Comparison of ENCODE assay signal across 6 cellular contexts in the genomic region with DNA sequence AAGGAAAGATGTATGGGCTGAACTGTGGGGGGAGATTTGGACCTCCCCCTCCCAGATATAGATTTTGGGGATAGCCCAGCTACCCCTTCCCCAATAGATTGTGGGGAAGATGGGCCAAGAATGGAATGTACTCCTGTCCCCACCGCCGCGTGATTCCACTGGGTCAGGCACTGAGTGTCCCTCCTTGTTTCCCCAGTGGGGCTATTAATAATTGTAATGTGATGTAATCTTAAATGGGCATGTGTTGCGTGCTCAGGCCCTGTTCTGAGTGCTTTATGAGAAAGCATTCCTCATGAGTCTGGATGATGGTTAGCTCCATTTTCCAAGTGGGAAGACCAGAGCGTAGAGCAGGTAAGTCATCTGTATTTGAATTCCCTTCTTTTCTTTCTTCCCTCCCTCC. TPM values are rescaled to one million over a fixed set of nuclear protein-coding genes. Genes with fewer than 3 reads are reported as not detected.
DNase-seq lines count a peak whose midpoint lies in the region; ATAC-seq, FAIRE-seq and TF ChIP-seq lines count a peak whose summit lies in the region.

No MANE protein-coding gene starts in this region.

- H3K4me3 ChIP-seq in HEK293 (ENCODE audit: low read depth, low read length), result peak overlapping the region; percentile 70
- peak overlapping the region; percentile 84 for H3K4me3 ChIP-seq in bronchial epithelial cell (ENCODE audit: low read depth, low read length)
- peak overlapping the region; percentile 84 for H3K4me3 ChIP-seq in neuron (ENCODE audit: low read length)

- H3K4me1 ChIP-seq in HEK293 (ENCODE audit: control insufficient read depth, insufficient read depth, low read length) (peaks cover 20% of the 10 kb centered on the region), neuron (ENCODE audit: insufficient read depth, low read length) (peaks cover 14% of the 10 kb centered on the region)

- CTCF ChIA-PET in HEK293 (lab: Yijun Ruan, JAX), result interaction anchor here (0.5 to 4.0 kb wide), 13 partner anchors 9 to 473 kb away, joined by 3 to 37 read pairs (median 4); a partner anchor contains a TSS

- POLR2A ChIA-PET in HEK293 (lab: Yijun Ruan, JAX), result interaction anchor here (0.5 to 3.7 kb wide), 12 partner anchors 9 to 967 kb away, joined by 3 to 223 read pairs (median 4); a partner anchor contains a TSS

- FAIRE-seq in bronchial epithelial cell (lab: Jason Lieb, UNC), result no peak

- H3K27me3 ChIP-seq in bronchial epithelial cell (ENCODE audit: control insufficient read depth, insufficient read depth, low read length) (no peaks in the 10 kb centered on the region), neuron (ENCODE audit: insufficient read depth, low read length) (no peaks in the 10 kb centered on the region)

- DNase-seq in bronchial epithelial cell (ENCODE audit: low read depth) (no peak), OCI-M2 (lab: John Stamatoyannopoulos, UW; ENCODE audit: unreplicated experiment) (no peak)

- H3K36me3 ChIP-seq in HEK293 (ENCODE audit: control insufficient read depth in 2 of 2, insufficient read depth in 1 of 2, low read length in 2 of 2) (peaks cover 40 to 49% of the 10 kb centered on the region in 2 experiments), bronchial epithelial cell (ENCODE audit: control insufficient read depth, insufficient read depth, low read length) (peaks cover 16% of the 10 kb centered on the region), neuron (ENCODE audit: insufficient read depth, low read length) (peaks cover 25% of the 10 kb centered on the region)

- no peak overlapping the region; the same call in 1 of the 2 replicates for H3K27ac ChIP-seq in HEK293 (ENCODE audit: extremely low read depth, low read depth, low read length)

- TF ChIP-seq CTCF in HEK293 (tag by site-specific recombination; IDR thresholded peaks at IDR 0.05), result no peak
- TF ChIP-seq CTCF in bronchial epithelial cell (IDR thresholded peaks at IDR 0.05; ENCODE audit: insufficient read depth, low read length, severe bottlenecking), result no peak

- no peak for ATAC-seq in GM19395 (IDR thresholded peaks at IDR 0.05; ENCODE audit: unreplicated experiment)
- no peak for ATAC-seq in GM21619 (IDR thresholded peaks at IDR 0.05; ENCODE audit: unreplicated experiment)

- no peak overlapping the region for H2AFZ ChIP-seq in neuron (ENCODE audit: low read depth, low read length)

- no peaks in the 10 kb centered on the region for H3K9me3 ChIP-seq in HEK293 (ENCODE audit: control insufficient read depth, insufficient read depth, low read depth, low read length)
- H3K9me3 ChIP-seq in neuron (ENCODE audit: low read length), result no peaks in the 10 kb centered on the region

TF ChIP-seq in HEK293, 187 proteins besides CTCF, POLR2A, EP300 and RAD21:
- TF ChIP-seq ZNF621 (tag by site-specific recombination; IDR thresholded peaks at IDR 0.05) (no peak), ZFP69B (tag by site-specific recombination; IDR thresholded peaks at IDR 0.05) (peak; percentile 99), RBAK (tag by site-specific recombination; IDR thresholded peaks at IDR 0.05) (0 out of 2 replicates have a peak, but pooled peaks have one; percentile 3), ZNF561 (tag by site-specific recombination; IDR thresholded peaks at IDR 0.05; ENCODE audit: borderline replicate concordance) (0 out of 2 replicates have a peak, but pooled peaks have one; percentile 7), ZNF629 (tag by site-specific recombination; IDR thresholded peaks at IDR 0.05) (0 out of 2 replicates have a peak, but pooled peaks have one; percentile 24), IKZF3 (tag by site-specific recombination; IDR thresholded peaks at IDR 0.05) (peak; percentile 18; the same call in 1 of the 2 replicates), ZXDB (tag by site-specific recombination; IDR thresholded peaks at IDR 0.05) (no peak), SCRT2 (tag by site-specific recombination; IDR thresholded peaks at IDR 0.05) (peak; percentile 63; the same call in 1 of the 2 replicates), ZNF623 (tag by site-specific recombination; IDR thresholded peaks at IDR 0.05) (no peak), ZNF660 (tag by site-specific recombination; IDR thresholded peaks at IDR 0.05) (peak; percentile 32; the same call in 1 of the 2 replicates)
- TF ChIP-seq, protein P1, sequence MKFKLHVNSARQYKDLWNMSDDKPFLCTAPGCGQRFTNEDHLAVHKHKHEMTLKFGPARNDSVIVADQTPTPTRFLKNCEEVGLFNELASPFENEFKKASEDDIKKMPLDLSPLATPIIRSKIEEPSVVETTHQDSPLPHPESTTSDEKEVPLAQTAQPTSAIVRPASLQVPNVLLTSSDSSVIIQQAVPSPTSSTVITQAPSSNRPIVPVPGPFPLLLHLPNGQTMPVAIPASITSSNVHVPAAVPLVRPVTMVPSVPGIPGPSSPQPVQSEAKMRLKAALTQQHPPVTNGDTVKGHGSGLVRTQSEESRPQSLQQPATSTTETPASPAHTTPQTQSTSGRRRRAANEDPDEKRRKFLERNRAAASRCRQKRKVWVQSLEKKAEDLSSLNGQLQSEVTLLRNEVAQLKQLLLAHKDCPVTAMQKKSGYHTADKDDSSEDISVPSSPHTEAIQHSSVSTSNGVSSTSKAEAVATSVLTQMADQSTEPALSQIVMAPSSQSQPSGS (tag by site-specific recombination; IDR thresholded peaks at IDR 0.05; ENCODE audit: low read depth), result peak; percentile 75
- TF ChIP-seq, protein P2, sequence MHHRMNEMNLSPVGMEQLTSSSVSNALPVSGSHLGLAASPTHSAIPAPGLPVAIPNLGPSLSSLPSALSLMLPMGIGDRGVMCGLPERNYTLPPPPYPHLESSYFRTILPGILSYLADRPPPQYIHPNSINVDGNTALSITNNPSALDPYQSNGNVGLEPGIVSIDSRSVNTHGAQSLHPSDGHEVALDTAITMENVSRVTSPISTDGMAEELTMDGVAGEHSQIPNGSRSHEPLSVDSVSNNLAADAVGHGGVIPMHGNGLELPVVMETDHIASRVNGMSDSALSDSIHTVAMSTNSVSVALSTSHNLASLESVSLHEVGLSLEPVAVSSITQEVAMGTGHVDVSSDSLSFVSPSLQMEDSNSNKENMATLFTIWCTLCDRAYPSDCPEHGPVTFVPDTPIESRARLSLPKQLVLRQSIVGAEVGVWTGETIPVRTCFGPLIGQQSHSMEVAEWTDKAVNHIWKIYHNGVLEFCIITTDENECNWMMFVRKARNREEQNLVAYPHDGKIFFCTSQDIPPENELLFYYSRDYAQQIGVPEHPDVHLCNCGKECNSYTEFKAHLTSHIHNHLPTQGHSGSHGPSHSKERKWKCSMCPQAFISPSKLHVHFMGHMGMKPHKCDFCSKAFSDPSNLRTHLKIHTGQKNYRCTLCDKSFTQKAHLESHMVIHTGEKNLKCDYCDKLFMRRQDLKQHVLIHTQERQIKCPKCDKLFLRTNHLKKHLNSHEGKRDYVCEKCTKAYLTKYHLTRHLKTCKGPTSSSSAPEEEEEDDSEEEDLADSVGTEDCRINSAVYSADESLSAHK (tag by site-specific recombination; IDR thresholded peaks at IDR 0.05), result no peak
- TF ChIP-seq, protein P3, sequence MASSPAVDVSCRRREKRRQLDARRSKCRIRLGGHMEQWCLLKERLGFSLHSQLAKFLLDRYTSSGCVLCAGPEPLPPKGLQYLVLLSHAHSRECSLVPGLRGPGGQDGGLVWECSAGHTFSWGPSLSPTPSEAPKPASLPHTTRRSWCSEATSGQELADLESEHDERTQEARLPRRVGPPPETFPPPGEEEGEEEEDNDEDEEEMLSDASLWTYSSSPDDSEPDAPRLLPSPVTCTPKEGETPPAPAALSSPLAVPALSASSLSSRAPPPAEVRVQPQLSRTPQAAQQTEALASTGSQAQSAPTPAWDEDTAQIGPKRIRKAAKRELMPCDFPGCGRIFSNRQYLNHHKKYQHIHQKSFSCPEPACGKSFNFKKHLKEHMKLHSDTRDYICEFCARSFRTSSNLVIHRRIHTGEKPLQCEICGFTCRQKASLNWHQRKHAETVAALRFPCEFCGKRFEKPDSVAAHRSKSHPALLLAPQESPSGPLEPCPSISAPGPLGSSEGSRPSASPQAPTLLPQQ (tag by site-specific recombination; IDR thresholded peaks at IDR 0.05), result peak; percentile 100
- TF ChIP-seq, protein P4, sequence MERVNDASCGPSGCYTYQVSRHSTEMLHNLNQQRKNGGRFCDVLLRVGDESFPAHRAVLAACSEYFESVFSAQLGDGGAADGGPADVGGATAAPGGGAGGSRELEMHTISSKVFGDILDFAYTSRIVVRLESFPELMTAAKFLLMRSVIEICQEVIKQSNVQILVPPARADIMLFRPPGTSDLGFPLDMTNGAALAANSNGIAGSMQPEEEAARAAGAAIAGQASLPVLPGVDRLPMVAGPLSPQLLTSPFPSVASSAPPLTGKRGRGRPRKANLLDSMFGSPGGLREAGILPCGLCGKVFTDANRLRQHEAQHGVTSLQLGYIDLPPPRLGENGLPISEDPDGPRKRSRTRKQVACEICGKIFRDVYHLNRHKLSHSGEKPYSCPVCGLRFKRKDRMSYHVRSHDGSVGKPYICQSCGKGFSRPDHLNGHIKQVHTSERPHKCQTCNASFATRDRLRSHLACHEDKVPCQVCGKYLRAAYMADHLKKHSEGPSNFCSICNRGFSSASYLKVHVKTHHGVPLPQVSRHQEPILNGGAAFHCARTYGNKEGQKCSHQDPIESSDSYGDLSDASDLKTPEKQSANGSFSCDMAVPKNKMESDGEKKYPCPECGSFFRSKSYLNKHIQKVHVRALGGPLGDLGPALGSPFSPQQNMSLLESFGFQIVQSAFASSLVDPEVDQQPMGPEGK (tag by site-specific recombination; IDR thresholded peaks at IDR 0.05), result peak; percentile 36

RNA-seq across cellular contexts. Expression of a gene that starts 1.4 kb away (rescaled TPM):
- 209 and 260 TPM in 2 replicates for total RNA-seq in bronchial epithelial cell

RNA-seq across cellular contexts. Expression of a gene that starts 12.1 kb away (rescaled TPM):
- under 0.01 and 0.13 TPM in 2 replicates for total RNA-seq in bronchial epithelial cell

RNA-seq across cellular contexts. Expression of a gene that starts 12.7 kb away (rescaled TPM):
- 0.13 and 0.26 TPM in 2 replicates for total RNA-seq in bronchial epithelial cell

RNA-seq across cellular contexts. Expression of a gene that starts 27.1 kb away (rescaled TPM):
- total RNA-seq in bronchial epithelial cell, result 15.0 and 15.6 TPM in 2 replicates

RNA-seq across cellular contexts. Expression of a gene that starts 40.1 kb away (rescaled TPM):
- 3.5 and 5.0 TPM in 2 replicates for total RNA-seq in bronchial epithelial cell
